In genomic region chr6:108609276-108609769, GRCh38 we compare ENCODE assay signal across 10 cellular contexts. TPM values are rescaled to one million over a fixed set of nuclear protein-coding genes. Genes with fewer than 3 reads are reported as not detected.
DNase-seq lines count a peak whose midpoint lies in the region; ATAC-seq, FAIRE-seq and TF ChIP-seq lines count a peak whose summit lies in the region.
"Had no signal": no experiment of that assay in that cellular context is flagged by ENCODE, and none has a peak within 500 bp of the region (broad histone marks: within the 10 kb centered on the region; RNA-seq: fewer than 3 reads in every experiment).

No MANE protein-coding gene starts in this region.

- no peak for TF ChIP-seq EP300 in K562 (IDR thresholded peaks at IDR 0.05; ENCODE audit: low read length)

- no peak overlapping the region for H3K4me3 ChIP-seq in KMS-11 (IDR thresholded peaks at IDR 0.05; ENCODE audit: insufficient read depth, low read depth, low read length)
- no peak overlapping the region for H3K4me3 ChIP-seq in K562
- no peak overlapping the region for H3K4me3 ChIP-seq in thyroid gland (replicated peaks in 1 of 3)
- H3K4me3 ChIP-seq: body of pancreas had no signal

- H3K79me2 ChIP-seq in KMS-11 (ENCODE audit: insufficient read depth, low read depth) (peaks cover 100% of the 10 kb centered on the region), K562 (ENCODE audit: control insufficient read depth, insufficient read depth, low read length) (no peaks in the 10 kb centered on the region)

- no peaks in the 10 kb centered on the region for H3K27me3 ChIP-seq in KMS-11 (ENCODE audit: insufficient read depth, low read depth)
- no peaks in the 10 kb centered on the region for H3K27me3 ChIP-seq in K562 (ENCODE audit: control insufficient read depth in 2 of 2, insufficient read depth in 2 of 2, low read length in 2 of 2)
- H3K27me3 ChIP-seq in thyroid gland = no peaks in the 10 kb centered on the region
- H3K27me3 ChIP-seq: body of pancreas had no signal

- H3K9me3 ChIP-seq in K562 (replicated peaks; ENCODE audit: control insufficient read depth, insufficient read depth, low read depth, low read length) (no peaks in the 10 kb centered on the region), thyroid gland (no peaks in the 10 kb centered on the region)
- H3K9me3 ChIP-seq: body of pancreas had no signal

- POLR2A ChIA-PET in K562 (lab: Yijun Ruan, JAX) = interaction anchor here (0.8 to 1.2 kb wide), 2 partner anchors 11 to 50 kb away, joined by 4 read pairs; no protein-coding TSS in a partner anchor

- TF ChIP-seq RAD21 in K562 (CRISPR knock-in tag; conservative IDR thresholded peaks at IDR 0.05 in 1 of 2, IDR thresholded peaks at IDR 0.05 in 1 of 2) = no peak

- peaks cover 99% of the 10 kb centered on the region for H3K4me1 ChIP-seq in KMS-11 (ENCODE audit: low read depth, poor library complexity, severe bottlenecking)
- peaks cover 0 to 18% of the 10 kb centered on the region in 2 experiments; a peak in 2 of 5 replicates for H3K4me1 ChIP-seq in K562 (replicated peaks in 1 of 2; ENCODE audit: control insufficient read depth in 2 of 2, insufficient read depth in 2 of 2, low read length in 2 of 2)
- peaks cover 54 to 66% of the 10 kb centered on the region in 2 donors for H3K4me1 ChIP-seq in thyroid gland

- intact Hi-C loops in K562 (cut with micrococcal nuclease) = no loop called here
- intact Hi-C loops in thyroid gland (cut with DNase I) = no loop called here

- ATAC-seq in K562 (no peak; the same call in 2 of the 3 replicates), HG02970 (IDR thresholded peaks at IDR 0.05; ENCODE audit: low FRiP score, unreplicated experiment) (no peak), HG03571 (IDR thresholded peaks at IDR 0.05; ENCODE audit: unreplicated experiment) (no peak)
- ATAC-seq: body of pancreas had no signal

- no peak overlapping the region for H2AFZ ChIP-seq in KMS-11 (ENCODE audit: low read depth)
- no peak overlapping the region for H2AFZ ChIP-seq in K562 (ENCODE audit: low read depth, low read length)

- H3K4me2 ChIP-seq in KMS-11 (peak overlapping the region; percentile 82), K562 (ENCODE audit: insufficient read depth, low read length) (no peak overlapping the region)

- CTCF ChIA-PET in K562 (lab: Yijun Ruan, JAX; ENCODE audit: low intra/inter-chr PET ratio) = no interaction called here

- TF ChIP-seq CTCF in KMS-11 (conservative IDR thresholded peaks at IDR 0.05; ENCODE audit: low read depth, low read length) (no peak), K562 (IDR thresholded peaks at IDR 0.05 in 2 of 3, conservative IDR thresholded peaks at IDR 0.05 in 1 of 3; ENCODE audit: insufficient read depth in 2 of 3, low read depth in 1 of 3, low read length in 3 of 3) (no peak), thyroid gland (IDR thresholded peaks at IDR 0.05) (no peak)

- FAIRE-seq in K562 (lab: Jason Lieb, UNC) = no peak

- no peaks in the 10 kb centered on the region for H3K36me3 ChIP-seq in KMS-11 (ENCODE audit: insufficient read depth)
- no peaks in the 10 kb centered on the region for H3K36me3 ChIP-seq in K562 (ENCODE audit: control insufficient read depth, insufficient read depth, low read length)
- H3K36me3 ChIP-seq in thyroid gland = no peaks in the 10 kb centered on the region

- in situ Hi-C loops in K562 (cut with MboI) = no loop called here

- H3K9me1 ChIP-seq in K562 (ENCODE audit: control insufficient read depth, insufficient read depth, low read length) = no peaks in the 10 kb centered on the region

- no peak for TF ChIP-seq POLR2A in K562 (conservative IDR thresholded peaks at IDR 0.05)
- no peak for TF ChIP-seq POLR2A in thyroid gland (IDR thresholded peaks at IDR 0.05)

- no TSS peak for BruUV-seq in K562 (replicated peaks; lab: Mats Ljungman, UMichigan)

- H4K20me1 ChIP-seq in KMS-11 (ENCODE audit: insufficient read depth) = no peaks in the 10 kb centered on the region; the same call in 1 of the 2 replicates
- no peaks in the 10 kb centered on the region for H4K20me1 ChIP-seq in K562 (replicated peaks; ENCODE audit: control insufficient read depth, insufficient read depth, low read length)

- peak overlapping the region; percentile 95 for H3K27ac ChIP-seq in KMS-11
- H3K27ac ChIP-seq in K562 (ENCODE audit: extremely low read depth, low read depth, low read length) = no peak overlapping the region
- peak overlapping the region in 2 of 3 donors; percentile 25 to 61 for H3K27ac ChIP-seq in thyroid gland

- H3K9ac ChIP-seq in KMS-11 = peak overlapping the region; percentile 69
- no peak overlapping the region for H3K9ac ChIP-seq in K562 (ENCODE audit: insufficient read depth in 1 of 2, low read depth in 2 of 2, low read length in 2 of 2)

- DNase-seq in K562 (ENCODE audit: extremely low read depth in 1 of 4, low spot score in 3 of 4) (no peak), kidney tubule cell (ENCODE audit: low spot score) (peak; percentile 86), thyroid gland (no peak), NCI-H524 (lab: John Stamatoyannopoulos, UW) (no peak)
- DNase-seq: body of pancreas; NCI-H1105; stimulated activated naive CD4-positive, alpha-beta T cell had no signal

- 76% methylated on average over 5 of the region's 5 CpGs for WGBS in K562 (ENCODE audit: insufficient coverage, low coverage, missing lambda C conversion rate)
- 94 to 97% methylated on average over 5 of the region's 5 CpGs for WGBS in thyroid gland, 2 donors

TF ChIP-seq in K562, 482 proteins besides CTCF, POLR2A, EP300 and RAD21:
- TF ChIP-seq NR1H2 (CRISPR knock-in tag; IDR thresholded peaks at IDR 0.05) = no peak
- TF ChIP-seq, protein P1, sequence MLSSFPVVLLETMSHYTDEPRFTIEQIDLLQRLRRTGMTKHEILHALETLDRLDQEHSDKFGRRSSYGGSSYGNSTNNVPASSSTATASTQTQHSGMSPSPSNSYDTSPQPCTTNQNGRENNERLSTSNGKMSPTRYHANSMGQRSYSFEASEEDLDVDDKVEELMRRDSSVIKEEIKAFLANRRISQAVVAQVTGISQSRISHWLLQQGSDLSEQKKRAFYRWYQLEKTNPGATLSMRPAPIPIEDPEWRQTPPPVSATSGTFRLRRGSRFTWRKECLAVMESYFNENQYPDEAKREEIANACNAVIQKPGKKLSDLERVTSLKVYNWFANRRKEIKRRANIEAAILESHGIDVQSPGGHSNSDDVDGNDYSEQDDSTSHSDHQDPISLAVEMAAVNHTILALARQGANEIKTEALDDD (IDR thresholded peaks at IDR 0.05) = 0 out of 2 replicates have a peak, but pooled peaks have one; percentile 11
- no peak for TF ChIP-seq HDGF (IDR thresholded peaks at IDR 0.05)

RNA-seq across cellular contexts. Expression of gene FOXO3, which starts 48.6 kb away (rescaled TPM):
- total RNA-seq in K562 (2011; cell fraction: chromatin; rRNA removed; ENCODE audit: low replicate concordance) = 9.3 and 13.8 TPM in 2 replicates
- 7.5 and 7.6 TPM in 2 replicates for total RNA-seq in K562 (2011; cell fraction: nucleolus; rRNA removed)
- 7.3 and 7.9 TPM in 2 replicates for total RNA-seq in K562 (2011; cell fraction: nucleoplasm; rRNA removed)
- total RNA-seq in K562 (2014; rRNA removed) = 6.0 and 7.3 TPM in 2 replicates
- 6.8 and 8.9 TPM in 2 replicates for total RNA-seq in K562 (2014; rRNA removed; fragmentation: Illumina TruSeq; extraction: Trizol)
- 5.2 and 5.3 TPM in 2 replicates for total RNA-seq in K562 (2015; rRNA removed; fragmentation: Illumina TruSeq; extraction: Trizol)
- total RNA-seq in K562 (2021) = 10.6 and 14.6 TPM in 2 replicates
- 5.8 and 8.4 TPM in 2 replicates for polyA plus RNA-seq in K562 (2011; rRNA removed)
- polyA plus RNA-seq in K562 (2011; cell fraction: cytosol; rRNA removed) = 8.5 and 8.7 TPM in 2 replicates
- polyA plus RNA-seq in K562 (2011; cell fraction: nucleus; rRNA removed) = 5.1 and 6.3 TPM in 2 replicates
- 7.3 and 9.4 TPM in 2 replicates for polyA plus RNA-seq in K562 (2012)
- polyA plus RNA-seq in K562 (2014; fragmentation: Illumina TruSeq; extraction: Trizol) = 9.4 and 11.0 TPM in 2 replicates
- polyA plus RNA-seq in K562 (2014; fragmentation: Nextera tagmentation; extraction: Ambion mirVana) = 1 to 10 TPM; 3.0 to 4.7 TPM
- polyA plus RNA-seq in K562 (2014; rRNA removed) = 5.2 and 6.4 TPM in 2 replicates
- 23.3 and 23.7 TPM in 2 replicates for polyA minus RNA-seq in K562 (2011; rRNA and poly(A)+ RNA removed)
- polyA minus RNA-seq in K562 (2011; cell fraction: cytosol; rRNA and poly(A)+ RNA removed) = 12.4 and 15.8 TPM in 2 replicates
- 8.8 and 12.3 TPM in 2 replicates for polyA minus RNA-seq in K562 (2011; cell fraction: nucleus; rRNA and poly(A)+ RNA removed)
- total RNA-seq in thyroid gland = 100 to 1,000 TPM in 1 of 4 donors, 10 to 100 TPM in 3; 61.8 to 103 (median 76.8) TPM

Comparison
In these comparisons a context has a peak if more than half of its experiments do, and no peak if none do; other contexts are left out.
1. RNA of gene FOXO3, which starts 48.6 kb away (total RNA-seq): 61.8 to 103 TPM in thyroid gland; 5.2 to 14.6 TPM in K562; every median in the first group is over 4 times any median in the second.